ENCODE assay signal across 1 cellular context in the genomic region with DNA sequence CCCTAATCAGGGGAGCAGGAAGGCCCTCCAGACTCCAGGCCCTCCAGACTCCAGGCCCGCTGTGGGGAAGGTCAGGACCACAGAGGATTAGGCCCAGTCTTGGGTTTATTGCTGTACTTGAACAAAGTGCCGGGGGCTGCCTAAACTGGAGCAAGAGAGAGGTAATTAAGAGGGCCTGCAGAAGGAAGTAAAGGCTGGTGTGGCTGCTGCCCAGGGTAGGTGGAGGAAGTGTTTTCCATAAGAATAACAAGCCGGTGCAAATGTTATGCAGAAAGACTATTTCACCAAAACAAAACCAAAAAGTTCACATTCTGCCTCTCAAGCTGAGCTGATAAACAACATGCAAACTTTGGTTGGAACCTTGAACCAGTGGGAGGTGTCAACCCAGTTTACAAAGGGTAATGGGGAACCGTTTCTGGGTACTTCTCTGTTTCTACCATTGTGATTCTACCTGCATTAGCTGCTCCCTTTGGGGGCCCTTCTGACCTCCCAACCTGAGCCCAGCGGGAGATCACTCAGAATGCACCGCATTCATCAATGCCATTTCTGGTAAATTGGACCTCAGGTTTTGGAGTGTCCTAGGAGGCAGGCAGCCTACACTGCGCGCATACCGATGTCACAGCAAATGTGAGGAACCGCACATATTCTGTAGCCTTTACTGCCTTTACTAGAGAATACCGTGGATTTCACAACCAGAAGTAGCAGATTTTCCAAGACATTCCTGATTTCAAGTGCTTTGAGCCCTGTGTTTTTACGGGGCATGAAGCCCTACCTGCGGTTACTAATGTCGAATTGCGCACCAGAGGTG.
TF ChIP-seq lines count a peak whose summit lies in the region.

No MANE protein-coding gene starts in this region.

TF ChIP-seq in GM12878, 131 proteins besides CTCF, POLR2A, EP300 and RAD21 (continued from another document):
- TF ChIP-seq, protein P1, sequence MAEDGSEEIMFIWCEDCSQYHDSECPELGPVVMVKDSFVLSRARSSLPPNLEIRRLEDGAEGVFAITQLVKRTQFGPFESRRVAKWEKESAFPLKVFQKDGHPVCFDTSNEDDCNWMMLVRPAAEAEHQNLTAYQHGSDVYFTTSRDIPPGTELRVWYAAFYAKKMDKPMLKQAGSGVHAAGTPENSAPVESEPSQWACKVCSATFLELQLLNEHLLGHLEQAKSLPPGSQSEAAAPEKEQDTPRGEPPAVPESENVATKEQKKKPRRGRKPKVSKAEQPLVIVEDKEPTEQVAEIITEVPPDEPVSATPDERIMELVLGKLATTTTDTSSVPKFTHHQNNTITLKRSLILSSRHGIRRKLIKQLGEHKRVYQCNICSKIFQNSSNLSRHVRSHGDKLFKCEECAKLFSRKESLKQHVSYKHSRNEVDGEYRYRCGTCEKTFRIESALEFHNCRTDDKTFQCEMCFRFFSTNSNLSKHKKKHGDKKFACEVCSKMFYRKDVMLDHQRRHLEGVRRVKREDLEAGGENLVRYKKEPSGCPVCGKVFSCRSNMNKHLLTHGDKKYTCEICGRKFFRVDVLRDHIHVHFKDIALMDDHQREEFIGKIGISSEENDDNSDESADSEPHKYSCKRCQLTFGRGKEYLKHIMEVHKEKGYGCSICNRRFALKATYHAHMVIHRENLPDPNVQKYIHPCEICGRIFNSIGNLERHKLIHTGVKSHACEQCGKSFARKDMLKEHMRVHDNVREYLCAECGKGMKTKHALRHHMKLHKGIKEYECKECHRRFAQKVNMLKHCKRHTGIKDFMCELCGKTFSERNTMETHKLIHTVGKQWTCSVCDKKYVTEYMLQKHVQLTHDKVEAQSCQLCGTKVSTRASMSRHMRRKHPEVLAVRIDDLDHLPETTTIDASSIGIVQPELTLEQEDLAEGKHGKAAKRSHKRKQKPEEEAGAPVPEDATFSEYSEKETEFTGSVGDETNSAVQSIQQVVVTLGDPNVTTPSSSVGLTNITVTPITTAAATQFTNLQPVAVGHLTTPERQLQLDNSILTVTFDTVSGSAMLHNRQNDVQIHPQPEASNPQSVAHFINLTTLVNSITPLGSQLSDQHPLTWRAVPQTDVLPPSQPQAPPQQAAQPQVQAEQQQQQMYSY (CRISPR knock-in tag; IDR thresholded peaks at IDR 0.05) = no peak
- no peak for TF ChIP-seq ZNF24 (IDR thresholded peaks at IDR 0.05)
- TF ChIP-seq, protein P2, sequence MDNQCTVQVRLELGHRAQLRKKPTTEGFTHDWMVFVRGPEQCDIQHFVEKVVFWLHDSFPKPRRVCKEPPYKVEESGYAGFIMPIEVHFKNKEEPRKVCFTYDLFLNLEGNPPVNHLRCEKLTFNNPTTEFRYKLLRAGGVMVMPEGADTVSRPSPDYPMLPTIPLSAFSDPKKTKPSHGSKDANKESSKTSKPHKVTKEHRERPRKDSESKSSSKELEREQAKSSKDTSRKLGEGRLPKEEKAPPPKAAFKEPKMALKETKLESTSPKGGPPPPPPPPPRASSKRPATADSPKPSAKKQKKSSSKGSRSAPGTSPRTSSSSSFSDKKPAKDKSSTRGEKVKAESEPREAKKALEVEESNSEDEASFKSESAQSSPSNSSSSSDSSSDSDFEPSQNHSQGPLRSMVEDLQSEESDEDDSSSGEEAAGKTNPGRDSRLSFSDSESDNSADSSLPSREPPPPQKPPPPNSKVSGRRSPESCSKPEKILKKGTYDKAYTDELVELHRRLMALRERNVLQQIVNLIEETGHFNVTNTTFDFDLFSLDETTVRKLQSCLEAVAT (IDR thresholded peaks at IDR 0.05) = 0 out of 2 replicates have a peak, but pooled peaks have one; percentile 19
- TF ChIP-seq, protein P3, sequence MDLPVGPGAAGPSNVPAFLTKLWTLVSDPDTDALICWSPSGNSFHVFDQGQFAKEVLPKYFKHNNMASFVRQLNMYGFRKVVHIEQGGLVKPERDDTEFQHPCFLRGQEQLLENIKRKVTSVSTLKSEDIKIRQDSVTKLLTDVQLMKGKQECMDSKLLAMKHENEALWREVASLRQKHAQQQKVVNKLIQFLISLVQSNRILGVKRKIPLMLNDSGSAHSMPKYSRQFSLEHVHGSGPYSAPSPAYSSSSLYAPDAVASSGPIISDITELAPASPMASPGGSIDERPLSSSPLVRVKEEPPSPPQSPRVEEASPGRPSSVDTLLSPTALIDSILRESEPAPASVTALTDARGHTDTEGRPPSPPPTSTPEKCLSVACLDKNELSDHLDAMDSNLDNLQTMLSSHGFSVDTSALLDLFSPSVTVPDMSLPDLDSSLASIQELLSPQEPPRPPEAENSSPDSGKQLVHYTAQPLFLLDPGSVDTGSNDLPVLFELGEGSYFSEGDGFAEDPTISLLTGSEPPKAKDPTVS (IDR thresholded peaks at IDR 0.05; ENCODE audit: low read depth, low read length) = no peak
- TF ChIP-seq, protein P4, sequence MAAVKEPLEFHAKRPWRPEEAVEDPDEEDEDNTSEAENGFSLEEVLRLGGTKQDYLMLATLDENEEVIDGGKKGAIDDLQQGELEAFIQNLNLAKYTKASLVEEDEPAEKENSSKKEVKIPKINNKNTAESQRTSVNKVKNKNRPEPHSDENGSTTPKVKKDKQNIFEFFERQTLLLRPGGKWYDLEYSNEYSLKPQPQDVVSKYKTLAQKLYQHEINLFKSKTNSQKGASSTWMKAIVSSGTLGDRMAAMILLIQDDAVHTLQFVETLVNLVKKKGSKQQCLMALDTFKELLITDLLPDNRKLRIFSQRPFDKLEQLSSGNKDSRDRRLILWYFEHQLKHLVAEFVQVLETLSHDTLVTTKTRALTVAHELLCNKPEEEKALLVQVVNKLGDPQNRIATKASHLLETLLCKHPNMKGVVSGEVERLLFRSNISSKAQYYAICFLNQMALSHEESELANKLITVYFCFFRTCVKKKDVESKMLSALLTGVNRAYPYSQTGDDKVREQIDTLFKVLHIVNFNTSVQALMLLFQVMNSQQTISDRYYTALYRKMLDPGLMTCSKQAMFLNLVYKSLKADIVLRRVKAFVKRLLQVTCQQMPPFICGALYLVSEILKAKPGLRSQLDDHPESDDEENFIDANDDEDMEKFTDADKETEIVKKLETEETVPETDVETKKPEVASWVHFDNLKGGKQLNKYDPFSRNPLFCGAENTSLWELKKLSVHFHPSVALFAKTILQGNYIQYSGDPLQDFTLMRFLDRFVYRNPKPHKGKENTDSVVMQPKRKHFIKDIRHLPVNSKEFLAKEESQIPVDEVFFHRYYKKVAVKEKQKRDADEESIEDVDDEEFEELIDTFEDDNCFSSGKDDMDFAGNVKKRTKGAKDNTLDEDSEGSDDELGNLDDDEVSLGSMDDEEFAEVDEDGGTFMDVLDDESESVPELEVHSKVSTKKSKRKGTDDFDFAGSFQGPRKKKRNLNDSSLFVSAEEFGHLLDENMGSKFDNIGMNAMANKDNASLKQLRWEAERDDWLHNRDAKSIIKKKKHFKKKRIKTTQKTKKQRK (IDR thresholded peaks at IDR 0.05; ENCODE audit: low read depth, low read length) = no peak
